In genomic region chr12:93741741-93742085, GRCh38 we compare ENCODE assay signal across 8 cellular contexts.
DNase-seq lines count a peak whose midpoint lies in the region; ATAC-seq, FAIRE-seq and TF ChIP-seq lines count a peak whose summit lies in the region.

No MANE protein-coding gene starts in this region.

- intact Hi-C loops in activated T-helper 2 cell treated with anti-CD3 and anti-CD28 coated beads, Interferon-gamma antibody, Interleukin-2, Interleukin-4, amounts not matched to agents 10 μg/mL and 5 μg/mL and 100 μg/mL, durations not matched to agents 14 hours and 24 hours and 36 hours (cut with micrococcal nuclease), result loop anchor here (1.0 to 5.0 kb wide), 5 partner anchors 43 to 360 kb away; partner anchors contain the start of gene CRADD
- intact Hi-C loops in Right ventricle myocardium superior (cut with DNase I), result loop anchor here (2.0 to 10.0 kb wide), 3 partner anchors 64 to 171 kb away; partner anchors contain the start of gene CRADD
- intact Hi-C loops in prostate gland (cut with DNase I), result loop anchor here (1.0 to 5.0 kb wide), 2 partner anchors 149 to 171 kb away; no protein-coding TSS in a partner anchor

- peak overlapping the region; percentile 89 to 95 for H3K27ac ChIP-seq in prostate gland

- H3K4me3 ChIP-seq in BE2C (ENCODE audit: low read depth, low read length) (peak overlapping the region; percentile 90), prostate gland (peak overlapping the region; percentile 35 to 38)

- H3K4me1 Mint-ChIP-seq in activated T-helper 2 cell treated with anti-CD3 and anti-CD28 coated beads, Interferon-gamma antibody, Interleukin-2, Interleukin-4, amounts not matched to agents 10 μg/mL and 5 μg/mL and 100 μg/mL, durations not matched to agents 14 hours and 24 hours and 36 hours (ENCODE audit: low read depth), result peaks cover 30% of the 10 kb centered on the region

- peak; percentile 34 for DNase-seq in BE2C
- no peak for DNase-seq in activated T-helper 2 cell treated with anti-CD3 and anti-CD28 coated beads, Interferon-gamma antibody, Interleukin-2, Interleukin-4, amounts not matched to agents 10 μg/mL and 5 μg/mL and 100 μg/mL, durations not matched to agents 14 hours and 24 hours and 36 hours (ENCODE audit: low spot score)
- no peak for DNase-seq in Right ventricle myocardium superior
- DNase-seq in prostate gland (ENCODE audit: low spot score), result no peak
- no peak for DNase-seq in RCC 7860 (ENCODE audit: low spot score)
- no peak for DNase-seq in NCI-H2107 treated with DMSO at 0.1 percent for 48 hours (lab: John Stamatoyannopoulos, UW; ENCODE audit: unreplicated experiment)

- no peak for TF ChIP-seq POLR2A in prostate gland (IDR thresholded peaks at IDR 0.05)

- H3K36me3 ChIP-seq in BE2C (no peaks in the 10 kb centered on the region), prostate gland (no peaks in the 10 kb centered on the region)

- no peaks in the 10 kb centered on the region for H3K9me3 Mint-ChIP-seq in activated T-helper 2 cell treated with anti-CD3 and anti-CD28 coated beads, Interferon-gamma antibody, Interleukin-2, Interleukin-4, amounts not matched to agents 10 μg/mL and 5 μg/mL and 100 μg/mL, durations not matched to agents 14 hours and 24 hours and 36 hours

- ATAC-seq in GM19395 (IDR thresholded peaks at IDR 0.05; ENCODE audit: unreplicated experiment) (peak; percentile 42), HG03565 (IDR thresholded peaks at IDR 0.05; ENCODE audit: unreplicated experiment) (peak; percentile 8), Right ventricle myocardium superior (ENCODE audit: poor library complexity) (peak; percentile 28)

- FAIRE-seq in RCC 7860 (lab: Jason Lieb, UNC), result no peak

- H3K27me3 Mint-ChIP-seq in activated T-helper 2 cell treated with anti-CD3 and anti-CD28 coated beads, Interferon-gamma antibody, Interleukin-2, Interleukin-4, amounts not matched to agents 10 μg/mL and 5 μg/mL and 100 μg/mL, durations not matched to agents 14 hours and 24 hours and 36 hours (ENCODE audit: low read depth), result peaks cover 4% of the 10 kb centered on the region

- H3K27me3 ChIP-seq in BE2C (no peaks in the 10 kb centered on the region), prostate gland (replicated peaks; ENCODE audit: insufficient read depth) (no peaks in the 10 kb centered on the region)

- H3K27ac Mint-ChIP-seq in activated T-helper 2 cell treated with anti-CD3 and anti-CD28 coated beads, Interferon-gamma antibody, Interleukin-2, Interleukin-4, amounts not matched to agents 10 μg/mL and 5 μg/mL and 100 μg/mL, durations not matched to agents 14 hours and 24 hours and 36 hours, result peak overlapping the region; percentile 79

- TF ChIP-seq CTCF in BE2C (IDR thresholded peaks at IDR 0.05; ENCODE audit: low read depth, low read length) (no peak), prostate gland (IDR thresholded peaks at IDR 0.05) (no peak)

- no peaks in the 10 kb centered on the region for H3K9me3 ChIP-seq in BE2C
- no peaks in the 10 kb centered on the region for H3K9me3 ChIP-seq in prostate gland

- peak overlapping the region; percentile 80 for H3K4me3 Mint-ChIP-seq in activated T-helper 2 cell treated with anti-CD3 and anti-CD28 coated beads, Interferon-gamma antibody, Interleukin-2, Interleukin-4, amounts not matched to agents 10 μg/mL and 5 μg/mL and 100 μg/mL, durations not matched to agents 14 hours and 24 hours and 36 hours (ENCODE audit: low read depth)

- H3K36me3 Mint-ChIP-seq in activated T-helper 2 cell treated with anti-CD3 and anti-CD28 coated beads, Interferon-gamma antibody, Interleukin-2, Interleukin-4, amounts not matched to agents 10 μg/mL and 5 μg/mL and 100 μg/mL, durations not matched to agents 14 hours and 24 hours and 36 hours (ENCODE audit: low read depth), result no peaks in the 10 kb centered on the region

- 9% methylated on average over 8 of the region's 8 CpGs for WGBS in prostate gland

- peaks cover 5% of the 10 kb centered on the region; the same call in 1 of the 2 replicates for H3K4me1 ChIP-seq in BE2C
- H3K4me1 ChIP-seq in prostate gland (replicated peaks), result peaks cover 14% of the 10 kb centered on the region
